1 cellular context compared by ENCODE assay signal in the genomic region with DNA sequence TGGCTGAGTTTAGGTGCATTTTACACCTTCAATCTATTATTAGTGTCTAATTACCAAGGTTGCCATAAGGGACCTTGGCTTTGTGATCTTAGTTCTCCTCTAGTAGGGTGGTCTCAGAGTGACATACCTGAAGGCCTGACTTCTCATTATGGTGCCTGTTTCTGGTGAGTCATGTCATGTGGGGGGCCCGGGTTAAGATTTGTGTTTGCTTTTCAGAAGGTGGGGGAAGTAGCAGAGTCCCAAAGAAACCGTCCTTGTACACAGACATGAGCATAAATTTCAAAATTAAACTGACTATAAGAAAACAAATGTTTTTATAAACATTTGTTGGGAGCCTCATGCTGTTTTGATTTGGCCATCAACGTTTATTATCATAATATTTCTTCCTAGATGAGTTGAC.
TF ChIP-seq lines count a peak whose summit lies in the region.

No MANE protein-coding gene starts in this region.

TF ChIP-seq in GM23338, 12 proteins besides CTCF, POLR2A, EP300 and RAD21 (continued from another document):
- TF ChIP-seq, protein P1, sequence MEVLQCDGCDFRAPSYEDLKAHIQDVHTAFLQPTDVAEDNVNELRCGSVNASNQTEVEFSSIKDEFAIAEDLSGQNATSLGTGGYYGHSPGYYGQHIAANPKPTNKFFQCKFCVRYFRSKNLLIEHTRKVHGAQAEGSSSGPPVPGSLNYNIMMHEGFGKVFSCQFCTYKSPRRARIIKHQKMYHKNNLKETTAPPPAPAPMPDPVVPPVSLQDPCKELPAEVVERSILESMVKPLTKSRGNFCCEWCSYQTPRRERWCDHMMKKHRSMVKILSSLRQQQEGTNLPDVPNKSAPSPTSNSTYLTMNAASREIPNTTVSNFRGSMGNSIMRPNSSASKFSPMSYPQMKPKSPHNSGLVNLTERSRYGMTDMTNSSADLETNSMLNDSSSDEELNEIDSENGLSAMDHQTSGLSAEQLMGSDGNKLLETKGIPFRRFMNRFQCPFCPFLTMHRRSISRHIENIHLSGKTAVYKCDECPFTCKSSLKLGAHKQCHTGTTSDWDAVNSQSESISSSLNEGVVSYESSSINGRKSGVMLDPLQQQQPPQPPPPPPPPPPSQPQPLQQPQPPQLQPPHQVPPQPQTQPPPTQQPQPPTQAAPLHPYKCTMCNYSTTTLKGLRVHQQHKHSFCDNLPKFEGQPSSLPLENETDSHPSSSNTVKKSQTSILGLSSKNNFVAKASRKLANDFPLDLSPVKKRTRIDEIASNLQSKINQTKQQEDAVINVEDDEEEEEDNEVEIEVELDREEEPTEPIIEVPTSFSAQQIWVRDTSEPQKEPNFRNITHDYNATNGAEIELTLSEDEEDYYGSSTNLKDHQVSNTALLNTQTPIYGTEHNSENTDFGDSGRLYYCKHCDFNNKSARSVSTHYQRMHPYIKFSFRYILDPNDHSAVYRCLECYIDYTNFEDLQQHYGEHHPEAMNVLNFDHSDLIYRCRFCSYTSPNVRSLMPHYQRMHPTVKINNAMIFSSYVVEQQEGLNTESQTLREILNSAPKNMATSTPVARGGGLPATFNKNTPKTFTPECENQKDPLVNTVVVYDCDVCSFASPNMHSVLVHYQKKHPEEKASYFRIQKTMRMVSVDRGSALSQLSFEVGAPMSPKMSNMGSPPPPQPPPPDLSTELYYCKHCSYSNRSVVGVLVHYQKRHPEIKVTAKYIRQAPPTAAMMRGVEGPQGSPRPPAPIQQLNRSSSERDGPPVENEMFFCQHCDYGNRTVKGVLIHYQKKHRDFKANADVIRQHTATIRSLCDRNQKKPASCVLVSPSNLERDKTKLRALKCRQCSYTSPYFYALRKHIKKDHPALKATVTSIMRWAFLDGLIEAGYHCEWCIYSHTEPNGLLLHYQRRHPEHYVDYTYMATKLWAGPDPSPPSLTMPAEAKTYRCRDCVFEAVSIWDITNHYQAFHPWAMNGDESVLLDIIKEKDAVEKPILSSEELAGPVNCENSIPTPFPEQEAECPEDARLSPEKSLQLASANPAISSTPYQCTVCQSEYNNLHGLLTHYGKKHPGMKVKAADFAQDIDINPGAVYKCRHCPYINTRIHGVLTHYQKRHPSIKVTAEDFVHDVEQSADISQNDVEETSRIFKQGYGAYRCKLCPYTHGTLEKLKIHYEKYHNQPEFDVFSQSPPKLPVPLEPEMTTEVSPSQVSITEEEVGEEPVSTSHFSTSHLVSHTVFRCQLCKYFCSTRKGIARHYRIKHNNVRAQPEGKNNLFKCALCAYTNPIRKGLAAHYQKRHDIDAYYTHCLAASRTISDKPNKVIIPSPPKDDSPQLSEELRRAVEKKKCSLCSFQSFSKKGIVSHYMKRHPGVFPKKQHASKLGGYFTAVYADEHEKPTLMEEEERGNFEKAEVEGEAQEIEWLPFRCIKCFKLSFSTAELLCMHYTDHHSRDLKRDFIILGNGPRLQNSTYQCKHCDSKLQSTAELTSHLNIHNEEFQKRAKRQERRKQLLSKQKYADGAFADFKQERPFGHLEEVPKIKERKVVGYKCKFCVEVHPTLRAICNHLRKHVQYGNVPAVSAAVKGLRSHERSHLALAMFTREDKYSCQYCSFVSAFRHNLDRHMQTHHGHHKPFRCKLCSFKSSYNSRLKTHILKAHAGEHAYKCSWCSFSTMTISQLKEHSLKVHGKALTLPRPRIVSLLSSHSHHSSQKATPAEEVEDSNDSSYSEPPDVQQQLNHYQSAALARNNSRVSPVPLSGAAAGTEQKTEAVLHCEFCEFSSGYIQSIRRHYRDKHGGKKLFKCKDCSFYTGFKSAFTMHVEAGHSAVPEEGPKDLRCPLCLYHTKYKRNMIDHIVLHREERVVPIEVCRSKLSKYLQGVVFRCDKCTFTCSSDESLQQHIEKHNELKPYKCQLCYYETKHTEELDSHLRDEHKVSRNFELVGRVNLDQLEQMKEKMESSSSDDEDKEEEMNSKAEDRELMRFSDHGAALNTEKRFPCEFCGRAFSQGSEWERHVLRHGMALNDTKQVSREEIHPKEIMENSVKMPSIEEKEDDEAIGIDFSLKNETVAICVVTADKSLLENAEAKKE (CRISPR knock-in tag; IDR thresholded peaks at IDR 0.05) = no peak
- TF ChIP-seq STAT1 (IDR thresholded peaks at IDR 0.05; ENCODE audit: unreplicated experiment) (no peak), ZNF331 (CRISPR knock-in tag; IDR thresholded peaks at IDR 0.05; ENCODE audit: low read depth) (no peak), EZH2phosphoT487 (IDR thresholded peaks at IDR 0.05; ENCODE audit: unreplicated experiment) (no peak)
- TF ChIP-seq, protein P2, sequence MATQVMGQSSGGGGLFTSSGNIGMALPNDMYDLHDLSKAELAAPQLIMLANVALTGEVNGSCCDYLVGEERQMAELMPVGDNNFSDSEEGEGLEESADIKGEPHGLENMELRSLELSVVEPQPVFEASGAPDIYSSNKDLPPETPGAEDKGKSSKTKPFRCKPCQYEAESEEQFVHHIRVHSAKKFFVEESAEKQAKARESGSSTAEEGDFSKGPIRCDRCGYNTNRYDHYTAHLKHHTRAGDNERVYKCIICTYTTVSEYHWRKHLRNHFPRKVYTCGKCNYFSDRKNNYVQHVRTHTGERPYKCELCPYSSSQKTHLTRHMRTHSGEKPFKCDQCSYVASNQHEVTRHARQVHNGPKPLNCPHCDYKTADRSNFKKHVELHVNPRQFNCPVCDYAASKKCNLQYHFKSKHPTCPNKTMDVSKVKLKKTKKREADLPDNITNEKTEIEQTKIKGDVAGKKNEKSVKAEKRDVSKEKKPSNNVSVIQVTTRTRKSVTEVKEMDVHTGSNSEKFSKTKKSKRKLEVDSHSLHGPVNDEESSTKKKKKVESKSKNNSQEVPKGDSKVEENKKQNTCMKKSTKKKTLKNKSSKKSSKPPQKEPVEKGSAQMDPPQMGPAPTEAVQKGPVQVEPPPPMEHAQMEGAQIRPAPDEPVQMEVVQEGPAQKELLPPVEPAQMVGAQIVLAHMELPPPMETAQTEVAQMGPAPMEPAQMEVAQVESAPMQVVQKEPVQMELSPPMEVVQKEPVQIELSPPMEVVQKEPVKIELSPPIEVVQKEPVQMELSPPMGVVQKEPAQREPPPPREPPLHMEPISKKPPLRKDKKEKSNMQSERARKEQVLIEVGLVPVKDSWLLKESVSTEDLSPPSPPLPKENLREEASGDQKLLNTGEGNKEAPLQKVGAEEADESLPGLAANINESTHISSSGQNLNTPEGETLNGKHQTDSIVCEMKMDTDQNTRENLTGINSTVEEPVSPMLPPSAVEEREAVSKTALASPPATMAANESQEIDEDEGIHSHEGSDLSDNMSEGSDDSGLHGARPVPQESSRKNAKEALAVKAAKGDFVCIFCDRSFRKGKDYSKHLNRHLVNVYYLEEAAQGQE (IDR thresholded peaks at IDR 0.05; ENCODE audit: unreplicated experiment) = no peak
